22 cellular contexts compared by ENCODE assay signal in the genomic region with DNA sequence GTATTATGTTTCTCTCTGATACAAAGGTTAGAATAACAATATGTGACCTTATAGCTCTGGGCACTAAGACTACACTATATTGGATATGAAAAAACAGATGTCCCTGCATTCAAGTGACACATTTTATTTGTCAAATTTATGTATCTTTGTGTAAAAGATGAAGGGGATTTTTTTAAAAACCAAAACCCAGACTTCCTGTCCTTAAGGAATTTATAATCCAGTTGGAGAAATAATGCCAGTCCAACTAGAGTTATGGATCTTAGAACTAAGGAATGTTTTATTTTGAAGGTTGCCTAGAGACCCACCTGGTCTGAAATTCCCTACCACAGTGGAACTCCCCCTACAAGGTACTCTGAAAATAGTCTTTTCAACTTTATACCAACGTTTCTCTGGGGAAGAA.
"Had no signal": no experiment of that assay in that cellular context is flagged by ENCODE, and none has a peak within 500 bp of the region (broad histone marks: within the 10 kb centered on the region; RNA-seq: fewer than 3 reads in every experiment).

No MANE protein-coding gene starts in this region.

- H3K4me1 Mint-ChIP-seq: naive thymus-derived CD8-positive, alpha-beta T cell; stimulated activated memory B cell treated with anti-CD40 and anti-IgM and Interleukin-4, amounts not matched to agents 10 μg/mL and 1 μg/mL and 100 μg/mL, for 72 hours had no signal

- H3K27ac Mint-ChIP-seq: endodermal cell; naive thymus-derived CD8-positive, alpha-beta T cell; stimulated activated memory B cell treated with anti-CD40 and anti-IgM and Interleukin-4, amounts not matched to agents 10 μg/mL and 1 μg/mL and 100 μg/mL, for 72 hours; type B pancreatic cell had no signal

- H3K4me1 ChIP-seq: testis had no signal

- H3K27me3 ChIP-seq: ascending aorta, dorsolateral prefrontal cortex, gastrocnemius medialis, heart left ventricle, sigmoid colon, testis had no signal

- H3K9me3 ChIP-seq: ascending aorta, gastrocnemius medialis, heart left ventricle, sigmoid colon, testis had no signal

- H3K36me3 ChIP-seq: ascending aorta, gastrocnemius medialis, heart left ventricle, sigmoid colon had no signal

- H3K36me3 Mint-ChIP-seq: naive thymus-derived CD8-positive, alpha-beta T cell; stimulated activated memory B cell treated with anti-CD40 and anti-IgM and Interleukin-4, amounts not matched to agents 10 μg/mL and 1 μg/mL and 100 μg/mL, for 72 hours; type B pancreatic cell had no signal

- FAIRE-seq: kidney had no signal

- H3K9me3 Mint-ChIP-seq: naive thymus-derived CD8-positive, alpha-beta T cell; stimulated activated memory B cell treated with anti-CD40 and anti-IgM and Interleukin-4, amounts not matched to agents 10 μg/mL and 1 μg/mL and 100 μg/mL, for 72 hours; type B pancreatic cell had no signal

- H3K27me3 Mint-ChIP-seq: naive thymus-derived CD8-positive, alpha-beta T cell; stimulated activated memory B cell treated with anti-CD40 and anti-IgM and Interleukin-4, amounts not matched to agents 10 μg/mL and 1 μg/mL and 100 μg/mL, for 72 hours; type B pancreatic cell had no signal

- DNase-seq: activated CD4-positive, alpha-beta T cell treated with anti-CD3 and anti-CD28 coated beads for 1 hour; activated CD8-positive, alpha-beta memory T cell treated with anti-CD3 and anti-CD28 coated beads for 24 hours; activated CD8-positive, alpha-beta memory T cell treated with anti-CD3 and anti-CD28 coated beads, Interleukin-2, amount 50 U/mL, for 48 hours; activated effector memory CD4-positive, alpha-beta T cell treated with anti-CD3 and anti-CD28 coated beads, Interleukin-2, amount 50 U/mL, for 16 hours; activated naive CD4-positive, alpha-beta T cell treated with anti-CD3 and anti-CD28 coated beads, Interleukin-2, amount 50 U/mL, for 16 hours; activated T-cell treated with anti-CD3 and anti-CD28 coated beads, Interleukin-2, amount 50 U/mL, for 48 hours; dorsolateral prefrontal cortex; endodermal cell; gastrocnemius medialis; heart left ventricle; kidney; left ventricle myocardium superior; mesendoderm; naive thymus-derived CD8-positive, alpha-beta T cell; sigmoid colon; stimulated activated CD4-positive, alpha-beta T cell treated with anti-CD3 and anti-CD28 coated beads, Interleukin-4, amount 100 ng/mL, for 4 hours; T-helper 2 cell; testis had no signal

- H3K4me3 ChIP-seq: ascending aorta, dorsolateral prefrontal cortex, gastrocnemius medialis, heart left ventricle, sigmoid colon, testis had no signal

- ATAC-seq: gastrocnemius medialis; heart left ventricle; left ventricle myocardium superior; naive thymus-derived CD8-positive, alpha-beta T cell; stimulated activated memory B cell treated with anti-CD40 and anti-IgM and Interleukin-4, amounts not matched to agents 10 μg/mL and 1 μg/mL and 100 μg/mL, for 72 hours had no signal

- H3K4me3 Mint-ChIP-seq: endodermal cell; naive thymus-derived CD8-positive, alpha-beta T cell; stimulated activated memory B cell treated with anti-CD40 and anti-IgM and Interleukin-4, amounts not matched to agents 10 μg/mL and 1 μg/mL and 100 μg/mL, for 72 hours; type B pancreatic cell had no signal

- H3K27ac ChIP-seq: ascending aorta, dorsolateral prefrontal cortex, gastrocnemius medialis, heart left ventricle, sigmoid colon, testis, VCaP had no signal
